In the genomic region with DNA sequence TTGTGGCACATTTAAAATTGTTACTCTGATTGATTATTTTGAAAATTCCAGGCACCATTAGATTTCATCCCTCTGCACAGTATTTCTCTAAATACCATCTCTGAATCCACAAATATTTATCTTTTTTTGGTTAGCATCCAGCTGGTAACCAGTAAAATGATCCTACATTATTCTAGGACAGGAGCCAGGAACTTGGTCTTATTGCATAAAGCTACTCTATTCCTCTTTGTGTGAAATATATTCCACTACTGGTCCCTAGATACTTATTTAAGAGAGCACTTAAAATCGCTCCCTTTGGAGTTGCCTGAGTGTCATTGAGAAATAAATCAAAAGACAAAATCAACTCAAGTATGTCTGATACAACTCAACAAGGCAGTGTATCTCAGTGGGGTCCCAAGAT, we compare ENCODE assay signal across 16 cellular contexts. TPM values are rescaled to one million over a fixed set of nuclear protein-coding genes. Genes with fewer than 3 reads are reported as not detected.
DNase-seq lines count a peak whose midpoint lies in the region; ATAC-seq and TF ChIP-seq lines count a peak whose summit lies in the region.
"Had no signal": no experiment of that assay in that cellular context is flagged by ENCODE, and none has a peak within 500 bp of the region (broad histone marks: within the 10 kb centered on the region; RNA-seq: fewer than 3 reads in every experiment).

No MANE protein-coding gene starts in this region.

- no peaks in the 10 kb centered on the region for H3K36me3 ChIP-seq in ascending aorta

- no peak overlapping the region for H3K4me3 ChIP-seq in cardiac fibroblast (replicated peaks in 1 of 2; ENCODE audit: low read depth in 2 of 2, low read length in 2 of 2)
- H3K4me3 ChIP-seq in ascending aorta, result no peak overlapping the region

- H3K27me3 ChIP-seq in ascending aorta, result no peaks in the 10 kb centered on the region

- no peaks in the 10 kb centered on the region for H3K9me3 Mint-ChIP-seq in stimulated activated effector memory CD8-positive, alpha-beta T cell treated with anti-CD3 and anti-CD28 coated beads, Interleukin-12 subunit alpha, Interleukin-12 subunit beta, amount 100 ng/mL, for 72 hours
- H3K9me3 Mint-ChIP-seq: activated naive CD8-positive, alpha-beta T cell treated with anti-CD3 and anti-CD28 coated beads, Interleukin-2, amount 10 ng/mL, durations not matched to agents 7 days and 5 days; dendritic cell treated with granulocyte-macrophage colony-stimulating factor and Interleukin-4, amounts not matched to agents 40 ng/mL and 50 ng/mL, for 4 days; type B pancreatic cell; WTC11 had no signal

- H3K27ac Mint-ChIP-seq in stimulated activated effector memory CD8-positive, alpha-beta T cell treated with anti-CD3 and anti-CD28 coated beads, Interleukin-12 subunit alpha, Interleukin-12 subunit beta, amount 100 ng/mL, for 72 hours, result no peak overlapping the region
- H3K27ac Mint-ChIP-seq: activated naive CD8-positive, alpha-beta T cell treated with anti-CD3 and anti-CD28 coated beads, Interleukin-2, amount 10 ng/mL, durations not matched to agents 7 days and 5 days; dendritic cell treated with granulocyte-macrophage colony-stimulating factor and Interleukin-4, amounts not matched to agents 40 ng/mL and 50 ng/mL, for 4 days; progenitor cell of endocrine pancreas; type B pancreatic cell; WTC11 had no signal

- no peak overlapping the region for H3K4me3 Mint-ChIP-seq in stimulated activated effector memory CD8-positive, alpha-beta T cell treated with anti-CD3 and anti-CD28 coated beads, Interleukin-12 subunit alpha, Interleukin-12 subunit beta, amount 100 ng/mL, for 72 hours
- H3K4me3 Mint-ChIP-seq: activated naive CD8-positive, alpha-beta T cell treated with anti-CD3 and anti-CD28 coated beads, Interleukin-2, amount 10 ng/mL, durations not matched to agents 7 days and 5 days; dendritic cell treated with granulocyte-macrophage colony-stimulating factor and Interleukin-4, amounts not matched to agents 40 ng/mL and 50 ng/mL, for 4 days; type B pancreatic cell; WTC11 had no signal

- no peak overlapping the region for H3K27ac ChIP-seq in ascending aorta

- intact Hi-C loops in ascending aorta (cut with DNase I), result no loop called here

- H3K4me1 ChIP-seq in ascending aorta, result no peaks in the 10 kb centered on the region

- H3K4me1 Mint-ChIP-seq in stimulated activated effector memory CD8-positive, alpha-beta T cell treated with anti-CD3 and anti-CD28 coated beads, Interleukin-12 subunit alpha, Interleukin-12 subunit beta, amount 100 ng/mL, for 72 hours, result no peaks in the 10 kb centered on the region
- H3K4me1 Mint-ChIP-seq: activated naive CD8-positive, alpha-beta T cell treated with anti-CD3 and anti-CD28 coated beads, Interleukin-2, amount 10 ng/mL, durations not matched to agents 7 days and 5 days; WTC11 had no signal

- DNase-seq in NCI-H2196 (lab: John Stamatoyannopoulos, UW; ENCODE audit: unreplicated experiment) (peak; percentile 37), NCI-H2196 treated with DMSO at 0.1 percent for 48 hours (lab: John Stamatoyannopoulos, UW; ENCODE audit: unreplicated experiment) (no peak), NCI-H2171 (lab: John Stamatoyannopoulos, UW) (peak; percentile 86), cardiac fibroblast (ENCODE audit: low read depth in 2 of 2) (peak; percentile 77 to 83), stromal cell of bone marrow (ENCODE audit: low read depth) (peak; percentile 91), ascending aorta (ENCODE audit: low spot score in 2 of 2) (no peak), NOMO-1 treated with DMSO at 0.1 percent for 48 hours (lab: John Stamatoyannopoulos, UW; ENCODE audit: unreplicated experiment) (no peak)
- DNase-seq in stimulated activated effector memory CD8-positive, alpha-beta T cell treated with anti-CD3 and anti-CD28 coated beads, Interleukin-12 subunit alpha, Interleukin-12 subunit beta, amount 100 ng/mL, for 72 hours (ENCODE audit: low spot score in 2 of 2), result no peak
- DNase-seq: activated CD8-positive, alpha-beta memory T cell treated with anti-CD3 and anti-CD28 coated beads, Interleukin-2, amount 50 U/mL, for 48 hours; activated naive CD8-positive, alpha-beta T cell treated with anti-CD3 and anti-CD28 coated beads, Interleukin-2, amount 10 ng/mL, durations not matched to agents 7 days and 5 days; AML-193; NCI-H146 had no signal

- no peaks in the 10 kb centered on the region for H3K36me3 Mint-ChIP-seq in stimulated activated effector memory CD8-positive, alpha-beta T cell treated with anti-CD3 and anti-CD28 coated beads, Interleukin-12 subunit alpha, Interleukin-12 subunit beta, amount 100 ng/mL, for 72 hours
- H3K36me3 Mint-ChIP-seq: activated naive CD8-positive, alpha-beta T cell treated with anti-CD3 and anti-CD28 coated beads, Interleukin-2, amount 10 ng/mL, durations not matched to agents 7 days and 5 days; type B pancreatic cell; WTC11 had no signal

- H3K9me3 ChIP-seq in ascending aorta, result no peaks in the 10 kb centered on the region

- no peak for ATAC-seq in stimulated activated effector memory CD8-positive, alpha-beta T cell treated with anti-CD3 and anti-CD28 coated beads, Interleukin-12 subunit alpha, Interleukin-12 subunit beta, amount 100 ng/mL, for 72 hours
- ATAC-seq: WTC11 had no signal

- TF ChIP-seq CTCF in cardiac fibroblast (IDR thresholded peaks at IDR 0.05; ENCODE audit: low read depth, low read length), result no peak
- TF ChIP-seq CTCF in ascending aorta (IDR thresholded peaks at IDR 0.05), result no peak

RNA-seq across cellular contexts. Expression of gene MBOAT2, which starts 7.4 kb away (rescaled TPM):
- total RNA-seq in ascending aorta, result 8.0 TPM

Comparison
In these comparisons a context has a peak if more than half of its experiments do, and no peak if none do; other contexts are left out.
1. DNase-seq: peak in NCI-H2196 (single experiment), NCI-H2171 (single experiment), cardiac fibroblast (2 of 2) and stromal cell of bone marrow (single experiment); none in NCI-H2196 treated with DMSO at 0.1 percent for 48 hours (single experiment), ascending aorta (0 of 2), NOMO-1 treated with DMSO at 0.1 percent for 48 hours (single experiment) and stimulated activated effector memory CD8-positive, alpha-beta T cell treated with anti-CD3 and anti-CD28 coated beads, Interleukin-12 subunit alpha, Interleukin-12 subunit beta, amount 100 ng/mL, for 72 hours (0 of 2).